ENCODE assay signal across 8 cellular contexts in genomic region chr19:4063369-4064072, GRCh38. TPM values are rescaled to one million over a fixed set of nuclear protein-coding genes. Genes with fewer than 3 reads are reported as not detected.
DNase-seq lines count a peak whose midpoint lies in the region; ATAC-seq, FAIRE-seq and TF ChIP-seq lines count a peak whose summit lies in the region.

No MANE protein-coding gene starts in this region.

- H3K9me3 ChIP-seq in kidney (ENCODE audit: control insufficient read depth in 1 of 2, low read length in 2 of 2) (no peaks in the 10 kb centered on the region), testis (no peaks in the 10 kb centered on the region)

- H3K4me3 Mint-ChIP-seq in T-helper 2 cell treated with Interferon-gamma antibody and Interleukin-4, amounts not matched to agents 5 μg/mL and 100 μg/mL, for 36 hours, result peak overlapping the region; percentile 82
- H3K4me3 Mint-ChIP-seq in activated naive CD8-positive, alpha-beta T cell treated with anti-CD3 and anti-CD28 coated beads for 36 hours, result peak overlapping the region; percentile 89

- no peak for FAIRE-seq in kidney (lab: Jason Lieb, UNC)

- H3K4me1 ChIP-seq in kidney (ENCODE audit: control insufficient read depth in 1 of 2, insufficient read depth in 1 of 2, low read depth in 1 of 2, low read length in 2 of 2), result peaks cover 27 to 45% of the 10 kb centered on the region in 2 donors
- peaks cover 64% of the 10 kb centered on the region for H3K4me1 ChIP-seq in testis

- H3K27me3 ChIP-seq in testis, result no peaks in the 10 kb centered on the region

- peak overlapping the region; percentile 81 for H3K27ac Mint-ChIP-seq in T-helper 2 cell treated with Interferon-gamma antibody and Interleukin-4, amounts not matched to agents 5 μg/mL and 100 μg/mL, for 36 hours
- H3K27ac Mint-ChIP-seq in activated naive CD8-positive, alpha-beta T cell treated with anti-CD3 and anti-CD28 coated beads for 36 hours, result peak overlapping the region; percentile 89

- H3K27me3 Mint-ChIP-seq in T-helper 2 cell treated with Interferon-gamma antibody and Interleukin-4, amounts not matched to agents 5 μg/mL and 100 μg/mL, for 36 hours (ENCODE audit: low read depth), result no peaks in the 10 kb centered on the region
- H3K27me3 Mint-ChIP-seq in activated naive CD8-positive, alpha-beta T cell treated with anti-CD3 and anti-CD28 coated beads for 36 hours, result no peaks in the 10 kb centered on the region

- TF ChIP-seq POLR2A in testis (IDR thresholded peaks at IDR 0.05), result no peak

- H3K27ac ChIP-seq in kidney (ENCODE audit: low read depth in 2 of 2, low read length in 2 of 2), result peak overlapping the region; percentile 95 to 96
- H3K27ac ChIP-seq in testis, result peak overlapping the region; percentile 95 to 98

- no peaks in the 10 kb centered on the region for H3K9me3 Mint-ChIP-seq in T-helper 2 cell treated with Interferon-gamma antibody and Interleukin-4, amounts not matched to agents 5 μg/mL and 100 μg/mL, for 36 hours
- H3K9me3 Mint-ChIP-seq in activated naive CD8-positive, alpha-beta T cell treated with anti-CD3 and anti-CD28 coated beads for 36 hours, result no peaks in the 10 kb centered on the region

- peak overlapping the region; percentile 69 to 77 for H3K9ac ChIP-seq in kidney (ENCODE audit: low read length in 2 of 2)

- H3K4me1 Mint-ChIP-seq in T-helper 2 cell treated with Interferon-gamma antibody and Interleukin-4, amounts not matched to agents 5 μg/mL and 100 μg/mL, for 36 hours (ENCODE audit: low read depth), result peaks cover 8% of the 10 kb centered on the region
- H3K4me1 Mint-ChIP-seq in activated naive CD8-positive, alpha-beta T cell treated with anti-CD3 and anti-CD28 coated beads for 36 hours, result peaks cover 25% of the 10 kb centered on the region

- peak overlapping the region; percentile 64 to 69 for H3K4me3 ChIP-seq in kidney (ENCODE audit: low read length in 2 of 2)
- peak overlapping the region; percentile 69 to 88 for H3K4me3 ChIP-seq in testis

- H3K36me3 Mint-ChIP-seq in T-helper 2 cell treated with Interferon-gamma antibody and Interleukin-4, amounts not matched to agents 5 μg/mL and 100 μg/mL, for 36 hours (ENCODE audit: low read depth), result peaks cover 3% of the 10 kb centered on the region
- peaks cover 9% of the 10 kb centered on the region for H3K36me3 Mint-ChIP-seq in activated naive CD8-positive, alpha-beta T cell treated with anti-CD3 and anti-CD28 coated beads for 36 hours

- ATAC-seq in HG02938 (IDR thresholded peaks at IDR 0.05; ENCODE audit: unreplicated experiment), result no peak

- TF ChIP-seq CTCF in kidney (IDR thresholded peaks at IDR 0.05; ENCODE audit: borderline replicate concordance, extremely low read depth, insufficient read depth) (no peak), testis (IDR thresholded peaks at IDR 0.05) (no peak)

- 10 to 31% methylated on average over 11 to 24 of the region's 24 CpGs for WGBS in testis, 2 donors

- no peak for DNase-seq in T-helper 2 cell treated with Interferon-gamma antibody and Interleukin-4, amounts not matched to agents 5 μg/mL and 100 μg/mL, for 36 hours (ENCODE audit: low spot score)
- no peak for DNase-seq in T-helper 2 cell
- DNase-seq in activated naive CD8-positive, alpha-beta T cell treated with anti-CD3 and anti-CD28 coated beads for 36 hours, result no peak
- no peak for DNase-seq in kidney
- DNase-seq in testis, result no peak
- no peak for DNase-seq in pons (ENCODE audit: low spot score)
- DNase-seq in stimulated activated naive CD4-positive, alpha-beta T cell treated with Interleukin-2 at 50 U/mL for 16 hours (lab: John Stamatoyannopoulos, UW), result no peak

- intact Hi-C loops in kidney (cut with DNase I), result no loop called here
- intact Hi-C loops in testis (cut with DNase I; ENCODE audit: low total_unique reads), result no loop called here

- H3K36me3 ChIP-seq in kidney (ENCODE audit: control insufficient read depth in 1 of 2, insufficient read depth in 2 of 2, low read length in 2 of 2) (no peaks in the 10 kb centered on the region), testis (ENCODE audit: low read depth, missing control alignments) (no peaks in the 10 kb centered on the region)

RNA-seq across cellular contexts. Expression of gene ZBTB7A, which starts 3.2 kb away (rescaled TPM):
- 10 to 100 TPM; 34.9 to 35.9 TPM for total RNA-seq in activated naive CD8-positive, alpha-beta T cell treated with anti-CD3 and anti-CD28 coated beads for 36 hours
- 53.2 TPM for total RNA-seq in kidney
- 8.9 TPM for polyA plus RNA-seq in kidney (ENCODE audit: insufficient read depth, low read depth, low replicate concordance)
- 10 to 100 TPM; 42.2 to 49.4 TPM for total RNA-seq in testis
- 7.5 TPM for polyA plus RNA-seq in testis (ENCODE audit: insufficient read depth, low read depth, low replicate concordance)

RNA-seq across cellular contexts. Expression of gene PIAS4, which starts 56.0 kb away (rescaled TPM):
- total RNA-seq in activated naive CD8-positive, alpha-beta T cell treated with anti-CD3 and anti-CD28 coated beads for 36 hours, result 10 to 100 TPM; 24.0 to 26.3 TPM
- total RNA-seq in kidney (25.0 TPM), testis (10 to 100 TPM; 89.1 to 94.5 TPM)
- polyA plus RNA-seq in kidney (ENCODE audit: insufficient read depth, low read depth, low replicate concordance) (9.8 TPM), testis (ENCODE audit: insufficient read depth, low read depth, low replicate concordance) (142 TPM)
